In the genomic region with DNA sequence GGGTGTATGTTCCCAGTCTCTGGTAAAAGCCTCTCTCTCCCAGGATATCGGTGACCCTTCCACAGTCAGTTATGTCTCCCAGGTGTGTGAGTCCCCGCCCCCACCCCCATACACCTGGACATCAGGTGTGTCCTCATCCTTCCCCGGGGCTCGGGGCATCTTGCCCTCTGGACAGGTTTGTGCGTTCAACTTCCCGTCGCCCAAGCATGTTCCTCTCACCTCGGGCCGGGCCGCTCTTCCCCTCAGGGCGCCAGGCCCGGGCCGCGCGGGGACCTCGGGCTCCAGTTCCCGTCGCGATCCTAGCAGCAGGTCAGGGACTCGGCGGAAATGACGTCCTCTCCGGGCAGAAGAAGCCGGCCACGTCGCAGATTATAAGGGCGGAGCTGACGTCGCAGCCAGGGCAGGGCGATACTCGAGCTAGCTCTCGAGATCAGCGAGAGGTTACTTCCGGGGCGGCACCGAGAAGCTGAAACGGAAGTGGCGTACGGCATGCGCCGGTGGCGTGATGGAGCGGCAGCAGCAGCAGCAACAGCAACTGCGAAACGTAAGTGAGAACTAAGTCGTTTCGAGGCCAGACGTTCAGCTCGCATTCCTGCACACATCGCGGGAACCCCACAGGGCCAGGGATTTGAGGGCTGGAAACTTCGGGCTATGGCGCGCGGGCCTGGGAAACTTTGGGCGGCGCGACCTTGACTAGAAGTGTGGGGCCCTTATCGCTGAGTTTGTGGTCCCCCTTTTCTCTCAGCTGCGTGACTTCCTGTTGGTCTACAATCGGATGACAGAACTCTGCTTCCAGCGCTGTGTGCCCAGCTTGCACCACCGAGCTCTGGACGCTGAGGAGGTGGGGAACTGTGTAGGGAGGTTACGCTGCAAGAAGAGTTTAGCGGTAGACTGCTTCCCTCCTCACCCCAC, we compare ENCODE assay signal across 1 cellular context.
TF ChIP-seq lines count a peak whose summit lies in the region.

A gene with protein sequence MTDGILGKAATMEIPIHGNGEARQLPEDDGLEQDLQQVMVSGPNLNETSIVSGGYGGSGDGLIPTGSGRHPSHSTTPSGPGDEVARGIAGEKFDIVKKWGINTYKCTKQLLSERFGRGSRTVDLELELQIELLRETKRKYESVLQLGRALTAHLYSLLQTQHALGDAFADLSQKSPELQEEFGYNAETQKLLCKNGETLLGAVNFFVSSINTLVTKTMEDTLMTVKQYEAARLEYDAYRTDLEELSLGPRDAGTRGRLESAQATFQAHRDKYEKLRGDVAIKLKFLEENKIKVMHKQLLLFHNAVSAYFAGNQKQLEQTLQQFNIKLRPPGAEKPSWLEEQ (minus strand): TSS at position 320 of the 912 bp plus-strand sequence. CDS start 910 bp downstream, outside the sequence.
A gene with protein sequence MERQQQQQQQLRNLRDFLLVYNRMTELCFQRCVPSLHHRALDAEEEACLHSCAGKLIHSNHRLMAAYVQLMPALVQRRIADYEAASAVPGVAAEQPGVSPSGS (plus strand): TSS at position 490 of the 912 bp plus-strand sequence. CDS start 16 bp downstream, at position 506.

TF ChIP-seq in K562, 482 proteins besides CTCF, POLR2A, EP300 and RAD21 (continued from another document and continues in another):
- TF ChIP-seq, protein P1, sequence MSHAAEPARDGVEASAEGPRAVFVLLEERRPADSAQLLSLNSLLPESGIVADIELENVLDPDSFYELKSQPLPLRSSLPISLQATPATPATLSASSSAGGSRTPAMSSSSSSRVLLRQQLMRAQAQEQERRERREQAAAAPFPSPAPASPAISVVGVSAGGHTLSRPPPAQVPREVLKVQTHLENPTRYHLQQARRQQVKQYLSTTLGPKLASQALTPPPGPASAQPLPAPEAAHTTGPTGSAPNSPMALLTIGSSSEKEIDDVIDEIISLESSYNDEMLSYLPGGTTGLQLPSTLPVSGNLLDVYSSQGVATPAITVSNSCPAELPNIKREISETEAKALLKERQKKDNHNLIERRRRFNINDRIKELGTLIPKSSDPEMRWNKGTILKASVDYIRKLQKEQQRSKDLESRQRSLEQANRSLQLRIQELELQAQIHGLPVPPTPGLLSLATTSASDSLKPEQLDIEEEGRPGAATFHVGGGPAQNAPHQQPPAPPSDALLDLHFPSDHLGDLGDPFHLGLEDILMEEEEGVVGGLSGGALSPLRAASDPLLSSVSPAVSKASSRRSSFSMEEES (CRISPR knock-in tag; IDR thresholded peaks at IDR 0.05) = no peak
- TF ChIP-seq TFAM (CRISPR knock-in tag; conservative IDR thresholded peaks at IDR 0.05) (no peak), HDAC1 (IDR thresholded peaks at IDR 0.05) (peak; percentile 29 to 89; a peak in 2 of 4 replicates), ZNF764 (CRISPR knock-in tag; IDR thresholded peaks at IDR 0.05; ENCODE audit: low read depth) (no peak), SMC3 (conservative IDR thresholded peaks at IDR 0.05; ENCODE audit: insufficient read depth, low read depth, low read length) (no peak), C11orf30 (IDR thresholded peaks at IDR 0.05; ENCODE audit: low read depth) (peak; percentile 95), LCOR (CRISPR knock-in tag; IDR thresholded peaks at IDR 0.05) (0 out of 2 replicates have a peak, but pooled peaks have one; percentile 15), PHB2 (IDR thresholded peaks at IDR 0.05; ENCODE audit: low read depth) (0 out of 2 replicates have a peak, but pooled peaks have one; percentile 12), ZNF133 (CRISPR knock-in tag; IDR thresholded peaks at IDR 0.05) (no peak), BHLHE40 (IDR thresholded peaks at IDR 0.05; ENCODE audit: low read length) (peak; percentile 82), OTX1 (CRISPR knock-in tag; IDR thresholded peaks at IDR 0.05) (no peak), SMARCA4 (IDR thresholded peaks at IDR 0.05) (no peak), ATF7 (IDR thresholded peaks at IDR 0.05) (peak; percentile 95), ILK (tag; IDR thresholded peaks at IDR 0.05; ENCODE audit: borderline replicate concordance, low read depth) (no peak), GTF2E2 (tag; IDR thresholded peaks at IDR 0.05) (peak; percentile 71), TCF7 (IDR thresholded peaks at IDR 0.05; ENCODE audit: borderline replicate concordance) (no peak; the same call in 1 of the 2 replicates), HCFC1 (IDR thresholded peaks at IDR 0.05; ENCODE audit: low read depth, low read length) (peak; percentile 88), BCOR (IDR thresholded peaks at IDR 0.05) (0 out of 2 replicates have a peak, but pooled peaks have one; percentile 8), YY1 (IDR thresholded peaks at IDR 0.05; ENCODE audit: borderline replicate concordance in 1 of 3, control insufficient read depth in 1 of 3, extremely low read depth in 1 of 3, insufficient read depth in 3 of 3, insufficient read length in 1 of 3, insufficient replicate concordance in 2 of 3, low read depth in 1 of 3, low read length in 2 of 3) (peak in 2 of 3 experiments; percentile 45 to 56), PML (IDR thresholded peaks at IDR 0.05; ENCODE audit: low read length) (peak; percentile 85; the same call in 1 of the 2 replicates), TBP (optimal IDR thresholded peaks at IDR 0.05; ENCODE audit: low read depth, low read length) (peak; percentile 67), L3MBTL2 (IDR thresholded peaks at IDR 0.05) (peak; percentile 82), BRD4 (IDR thresholded peaks at IDR 0.05) (peak; percentile 78; the same call in 1 of the 2 replicates), MAZ (CRISPR knock-in tag; conservative IDR thresholded peaks at IDR 0.05 in 1 of 2, IDR thresholded peaks at IDR 0.05 in 1 of 2) (peak; percentile 14 to 39; a peak in 3 of 4 replicates), POLR2H (tag; IDR thresholded peaks at IDR 0.05; ENCODE audit: low read depth) (peak; percentile 72), FOSL1 (tag; conservative IDR thresholded peaks at IDR 0.05) (0 out of 2 replicates have a peak, but pooled peaks have one; percentile 37), POLR2G (IDR thresholded peaks at IDR 0.05; ENCODE audit: low read depth, low read length) (peak; percentile 97), NCOA1 (IDR thresholded peaks at IDR 0.05; ENCODE audit: low read depth) (peak; percentile 10; the same call in 1 of the 2 replicates), CREB1 (IDR thresholded peaks at IDR 0.05) (peak; percentile 98), CREB1 (CRISPR knock-in tag; IDR thresholded peaks at IDR 0.05) (peak; percentile 98)
- TF ChIP-seq, protein P2, sequence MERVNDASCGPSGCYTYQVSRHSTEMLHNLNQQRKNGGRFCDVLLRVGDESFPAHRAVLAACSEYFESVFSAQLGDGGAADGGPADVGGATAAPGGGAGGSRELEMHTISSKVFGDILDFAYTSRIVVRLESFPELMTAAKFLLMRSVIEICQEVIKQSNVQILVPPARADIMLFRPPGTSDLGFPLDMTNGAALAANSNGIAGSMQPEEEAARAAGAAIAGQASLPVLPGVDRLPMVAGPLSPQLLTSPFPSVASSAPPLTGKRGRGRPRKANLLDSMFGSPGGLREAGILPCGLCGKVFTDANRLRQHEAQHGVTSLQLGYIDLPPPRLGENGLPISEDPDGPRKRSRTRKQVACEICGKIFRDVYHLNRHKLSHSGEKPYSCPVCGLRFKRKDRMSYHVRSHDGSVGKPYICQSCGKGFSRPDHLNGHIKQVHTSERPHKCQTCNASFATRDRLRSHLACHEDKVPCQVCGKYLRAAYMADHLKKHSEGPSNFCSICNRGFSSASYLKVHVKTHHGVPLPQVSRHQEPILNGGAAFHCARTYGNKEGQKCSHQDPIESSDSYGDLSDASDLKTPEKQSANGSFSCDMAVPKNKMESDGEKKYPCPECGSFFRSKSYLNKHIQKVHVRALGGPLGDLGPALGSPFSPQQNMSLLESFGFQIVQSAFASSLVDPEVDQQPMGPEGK (CRISPR knock-in tag; IDR thresholded peaks at IDR 0.05; ENCODE audit: borderline replicate concordance) = no peak
- TF ChIP-seq, protein P3, sequence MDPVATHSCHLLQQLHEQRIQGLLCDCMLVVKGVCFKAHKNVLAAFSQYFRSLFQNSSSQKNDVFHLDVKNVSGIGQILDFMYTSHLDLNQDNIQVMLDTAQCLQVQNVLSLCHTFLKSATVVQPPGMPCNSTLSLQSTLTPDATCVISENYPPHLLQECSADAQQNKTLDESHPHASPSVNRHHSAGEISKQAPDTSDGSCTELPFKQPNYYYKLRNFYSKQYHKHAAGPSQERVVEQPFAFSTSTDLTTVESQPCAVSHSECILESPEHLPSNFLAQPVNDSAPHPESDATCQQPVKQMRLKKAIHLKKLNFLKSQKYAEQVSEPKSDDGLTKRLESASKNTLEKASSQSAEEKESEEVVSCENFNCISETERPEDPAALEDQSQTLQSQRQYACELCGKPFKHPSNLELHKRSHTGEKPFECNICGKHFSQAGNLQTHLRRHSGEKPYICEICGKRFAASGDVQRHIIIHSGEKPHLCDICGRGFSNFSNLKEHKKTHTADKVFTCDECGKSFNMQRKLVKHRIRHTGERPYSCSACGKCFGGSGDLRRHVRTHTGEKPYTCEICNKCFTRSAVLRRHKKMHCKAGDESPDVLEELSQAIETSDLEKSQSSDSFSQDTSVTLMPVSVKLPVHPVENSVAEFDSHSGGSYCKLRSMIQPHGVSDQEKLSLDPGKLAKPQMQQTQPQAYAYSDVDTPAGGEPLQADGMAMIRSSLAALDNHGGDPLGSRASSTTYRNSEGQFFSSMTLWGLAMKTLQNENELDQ (CRISPR knock-in tag; IDR thresholded peaks at IDR 0.05; ENCODE audit: borderline replicate concordance) = peak; percentile 73; the same call in 1 of the 2 replicates
- TF ChIP-seq, protein P4, sequence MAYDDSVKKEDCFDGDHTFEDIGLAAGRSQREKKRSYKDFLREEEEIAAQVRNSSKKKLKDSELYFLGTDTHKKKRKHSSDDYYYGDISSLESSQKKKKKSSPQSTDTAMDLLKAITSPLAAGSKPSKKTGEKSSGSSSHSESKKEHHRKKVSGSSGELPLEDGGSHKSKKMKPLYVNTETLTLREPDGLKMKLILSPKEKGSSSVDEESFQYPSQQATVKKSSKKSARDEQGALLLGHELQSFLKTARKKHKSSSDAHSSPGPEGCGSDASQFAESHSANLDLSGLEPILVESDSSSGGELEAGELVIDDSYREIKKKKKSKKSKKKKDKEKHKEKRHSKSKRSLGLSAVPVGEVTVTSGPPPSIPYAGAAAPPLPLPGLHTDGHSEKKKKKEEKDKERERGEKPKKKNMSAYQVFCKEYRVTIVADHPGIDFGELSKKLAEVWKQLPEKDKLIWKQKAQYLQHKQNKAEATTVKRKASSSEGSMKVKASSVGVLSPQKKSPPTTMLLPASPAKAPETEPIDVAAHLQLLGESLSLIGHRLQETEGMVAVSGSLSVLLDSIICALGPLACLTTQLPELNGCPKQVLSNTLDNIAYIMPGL (CRISPR knock-in tag; IDR thresholded peaks at IDR 0.05) = peak; percentile 51; the same call in 1 of the 2 replicates
- TF ChIP-seq, protein P5, sequence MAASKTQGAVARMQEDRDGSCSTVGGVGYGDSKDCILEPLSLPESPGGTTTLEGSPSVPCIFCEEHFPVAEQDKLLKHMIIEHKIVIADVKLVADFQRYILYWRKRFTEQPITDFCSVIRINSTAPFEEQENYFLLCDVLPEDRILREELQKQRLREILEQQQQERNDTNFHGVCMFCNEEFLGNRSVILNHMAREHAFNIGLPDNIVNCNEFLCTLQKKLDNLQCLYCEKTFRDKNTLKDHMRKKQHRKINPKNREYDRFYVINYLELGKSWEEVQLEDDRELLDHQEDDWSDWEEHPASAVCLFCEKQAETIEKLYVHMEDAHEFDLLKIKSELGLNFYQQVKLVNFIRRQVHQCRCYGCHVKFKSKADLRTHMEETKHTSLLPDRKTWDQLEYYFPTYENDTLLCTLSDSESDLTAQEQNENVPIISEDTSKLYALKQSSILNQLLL (CRISPR knock-in tag; IDR thresholded peaks at IDR 0.05; ENCODE audit: borderline replicate concordance) = no peak
- TF ChIP-seq, protein P6, sequence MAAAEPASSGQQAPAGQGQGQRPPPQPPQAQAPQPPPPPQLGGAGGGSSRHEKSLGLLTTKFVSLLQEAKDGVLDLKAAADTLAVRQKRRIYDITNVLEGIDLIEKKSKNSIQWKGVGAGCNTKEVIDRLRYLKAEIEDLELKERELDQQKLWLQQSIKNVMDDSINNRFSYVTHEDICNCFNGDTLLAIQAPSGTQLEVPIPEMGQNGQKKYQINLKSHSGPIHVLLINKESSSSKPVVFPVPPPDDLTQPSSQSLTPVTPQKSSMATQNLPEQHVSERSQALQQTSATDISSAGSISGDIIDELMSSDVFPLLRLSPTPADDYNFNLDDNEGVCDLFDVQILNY (CRISPR knock-in tag; IDR thresholded peaks at IDR 0.05) = peak; percentile 53; the same call in 1 of the 2 replicates
- TF ChIP-seq, protein P7, sequence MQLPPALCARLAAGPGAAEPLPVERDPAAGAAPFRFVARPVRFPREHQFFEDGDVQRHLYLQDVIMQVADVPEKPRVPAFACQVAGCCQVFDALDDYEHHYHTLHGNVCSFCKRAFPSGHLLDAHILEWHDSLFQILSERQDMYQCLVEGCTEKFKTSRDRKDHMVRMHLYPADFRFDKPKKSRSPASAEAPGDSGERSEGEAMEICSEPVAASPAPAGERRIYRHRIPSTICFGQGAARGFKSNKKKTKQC (CRISPR knock-in tag; IDR thresholded peaks at IDR 0.05) = peak; percentile 62
- TF ChIP-seq, protein P8, sequence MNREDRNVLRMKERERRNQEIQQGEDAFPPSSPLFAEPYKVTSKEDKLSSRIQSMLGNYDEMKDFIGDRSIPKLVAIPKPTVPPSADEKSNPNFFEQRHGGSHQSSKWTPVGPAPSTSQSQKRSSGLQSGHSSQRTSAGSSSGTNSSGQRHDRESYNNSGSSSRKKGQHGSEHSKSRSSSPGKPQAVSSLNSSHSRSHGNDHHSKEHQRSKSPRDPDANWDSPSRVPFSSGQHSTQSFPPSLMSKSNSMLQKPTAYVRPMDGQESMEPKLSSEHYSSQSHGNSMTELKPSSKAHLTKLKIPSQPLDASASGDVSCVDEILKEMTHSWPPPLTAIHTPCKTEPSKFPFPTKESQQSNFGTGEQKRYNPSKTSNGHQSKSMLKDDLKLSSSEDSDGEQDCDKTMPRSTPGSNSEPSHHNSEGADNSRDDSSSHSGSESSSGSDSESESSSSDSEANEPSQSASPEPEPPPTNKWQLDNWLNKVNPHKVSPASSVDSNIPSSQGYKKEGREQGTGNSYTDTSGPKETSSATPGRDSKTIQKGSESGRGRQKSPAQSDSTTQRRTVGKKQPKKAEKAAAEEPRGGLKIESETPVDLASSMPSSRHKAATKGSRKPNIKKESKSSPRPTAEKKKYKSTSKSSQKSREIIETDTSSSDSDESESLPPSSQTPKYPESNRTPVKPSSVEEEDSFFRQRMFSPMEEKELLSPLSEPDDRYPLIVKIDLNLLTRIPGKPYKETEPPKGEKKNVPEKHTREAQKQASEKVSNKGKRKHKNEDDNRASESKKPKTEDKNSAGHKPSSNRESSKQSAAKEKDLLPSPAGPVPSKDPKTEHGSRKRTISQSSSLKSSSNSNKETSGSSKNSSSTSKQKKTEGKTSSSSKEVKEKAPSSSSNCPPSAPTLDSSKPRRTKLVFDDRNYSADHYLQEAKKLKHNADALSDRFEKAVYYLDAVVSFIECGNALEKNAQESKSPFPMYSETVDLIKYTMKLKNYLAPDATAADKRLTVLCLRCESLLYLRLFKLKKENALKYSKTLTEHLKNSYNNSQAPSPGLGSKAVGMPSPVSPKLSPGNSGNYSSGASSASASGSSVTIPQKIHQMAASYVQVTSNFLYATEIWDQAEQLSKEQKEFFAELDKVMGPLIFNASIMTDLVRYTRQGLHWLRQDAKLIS (CRISPR knock-in tag; IDR thresholded peaks at IDR 0.05) = no peak
- TF ChIP-seq, protein P9, sequence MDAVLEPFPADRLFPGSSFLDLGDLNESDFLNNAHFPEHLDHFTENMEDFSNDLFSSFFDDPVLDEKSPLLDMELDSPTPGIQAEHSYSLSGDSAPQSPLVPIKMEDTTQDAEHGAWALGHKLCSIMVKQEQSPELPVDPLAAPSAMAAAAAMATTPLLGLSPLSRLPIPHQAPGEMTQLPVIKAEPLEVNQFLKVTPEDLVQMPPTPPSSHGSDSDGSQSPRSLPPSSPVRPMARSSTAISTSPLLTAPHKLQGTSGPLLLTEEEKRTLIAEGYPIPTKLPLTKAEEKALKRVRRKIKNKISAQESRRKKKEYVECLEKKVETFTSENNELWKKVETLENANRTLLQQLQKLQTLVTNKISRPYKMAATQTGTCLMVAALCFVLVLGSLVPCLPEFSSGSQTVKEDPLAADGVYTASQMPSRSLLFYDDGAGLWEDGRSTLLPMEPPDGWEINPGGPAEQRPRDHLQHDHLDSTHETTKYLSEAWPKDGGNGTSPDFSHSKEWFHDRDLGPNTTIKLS (IDR thresholded peaks at IDR 0.05; ENCODE audit: borderline replicate concordance, low read depth) = peak; percentile 100
